9 cellular contexts compared by ENCODE assay signal in the genomic region with DNA sequence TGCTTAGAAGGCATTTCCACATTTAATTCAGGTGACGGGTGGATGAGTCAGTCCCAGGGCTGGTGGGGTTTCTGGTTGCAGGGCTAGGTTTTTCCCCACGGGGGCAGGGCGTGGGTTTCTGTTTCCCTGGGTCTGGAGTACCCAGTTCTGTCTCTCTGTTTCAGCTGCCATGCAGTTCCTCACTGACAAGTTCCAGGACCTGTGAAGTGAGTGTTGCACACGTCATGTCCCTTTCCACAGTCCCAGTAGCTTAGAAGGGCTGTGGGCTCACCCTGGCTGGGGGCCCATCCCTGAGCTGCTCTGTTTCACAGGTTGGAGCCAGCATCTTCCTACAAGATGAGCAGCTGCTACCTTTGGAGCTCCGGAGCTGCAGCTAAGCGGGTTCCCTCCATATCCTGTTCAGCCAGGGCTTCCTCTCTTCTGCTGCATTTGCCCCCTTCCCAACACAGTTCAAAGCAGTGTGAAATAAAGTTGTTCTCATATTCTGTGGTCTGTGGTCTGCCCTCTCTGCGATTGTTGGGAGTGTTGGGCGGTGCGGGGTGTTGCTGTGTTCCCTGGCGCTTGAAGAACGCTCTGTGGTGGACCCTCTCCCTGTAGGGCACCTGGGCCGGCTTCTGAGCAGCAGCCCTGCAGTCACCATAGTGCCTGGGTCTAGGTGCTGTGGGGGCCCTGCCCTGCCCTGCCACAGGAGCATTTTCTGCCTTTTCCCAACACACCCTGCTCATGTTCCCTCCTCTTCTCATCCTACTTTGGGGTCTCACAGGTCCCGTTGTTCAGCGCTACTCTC. TPM values are rescaled to one million over a fixed set of nuclear protein-coding genes. Genes with fewer than 3 reads are reported as not detected.
DNase-seq lines count a peak whose midpoint lies in the region; ATAC-seq and TF ChIP-seq lines count a peak whose summit lies in the region.
"Had no signal": no experiment of that assay in that cellular context is flagged by ENCODE, and none has a peak within 500 bp of the region (broad histone marks: within the 10 kb centered on the region; RNA-seq: fewer than 3 reads in every experiment).

No MANE protein-coding gene starts in this region.

- H3K27ac Mint-ChIP-seq in activated naive CD8-positive, alpha-beta T cell treated with anti-CD3 and anti-CD28 coated beads for 36 hours = peak overlapping the region; percentile 34

- H3K9me3 Mint-ChIP-seq in activated naive CD8-positive, alpha-beta T cell treated with anti-CD3 and anti-CD28 coated beads for 36 hours = no peaks in the 10 kb centered on the region

- H3K4me3 Mint-ChIP-seq in activated naive CD8-positive, alpha-beta T cell treated with anti-CD3 and anti-CD28 coated beads for 36 hours = no peak overlapping the region

- peaks cover 8% of the 10 kb centered on the region for H3K27me3 Mint-ChIP-seq in activated naive CD8-positive, alpha-beta T cell treated with anti-CD3 and anti-CD28 coated beads for 36 hours

- no peak for ATAC-seq in HG02981 (IDR thresholded peaks at IDR 0.05; ENCODE audit: unreplicated experiment)

- H3K36me3 Mint-ChIP-seq in activated naive CD8-positive, alpha-beta T cell treated with anti-CD3 and anti-CD28 coated beads for 36 hours = no peaks in the 10 kb centered on the region

- DNase-seq in GM12865 (ENCODE audit: low read depth) = peak; percentile 36
- DNase-seq in OCI-M1 (lab: John Stamatoyannopoulos, UW) = peak; percentile 4
- peak; percentile 62 for DNase-seq in activated naive CD8-positive, alpha-beta T cell treated with anti-CD3 and anti-CD28 coated beads for 36 hours
- DNase-seq in stimulated activated CD4-positive, alpha-beta T cell treated with anti-CD3 and anti-CD28 coated beads, Interleukin-2, amount 100 ng/mL, for 24 hours = peak; percentile 70 to 72
- DNase-seq in hypothalamus (lab: John Stamatoyannopoulos, UW) = no peak
- no peak for DNase-seq in medulla oblongata (ENCODE audit: extremely low spot score)
- no peak for DNase-seq in NCI-H1694 (lab: John Stamatoyannopoulos, UW)

- TF ChIP-seq CTCF in GM12865 (IDR thresholded peaks at IDR 0.05; ENCODE audit: insufficient read depth, low read depth, low read length, missing control alignments) = no peak

- peaks cover 20% of the 10 kb centered on the region for H3K4me1 Mint-ChIP-seq in activated naive CD8-positive, alpha-beta T cell treated with anti-CD3 and anti-CD28 coated beads for 36 hours

- no peak overlapping the region for H3K4me3 ChIP-seq in GM12865 (ENCODE audit: low read depth, low read length)

RNA-seq across cellular contexts. Expression of a gene that starts 46.8 kb away (rescaled TPM):
- total RNA-seq in activated naive CD8-positive, alpha-beta T cell treated with anti-CD3 and anti-CD28 coated beads for 36 hours = not detected
- total RNA-seq: renal cortical epithelial cell had no signal

RNA-seq across cellular contexts. Expression of a gene that starts 52.9 kb away (rescaled TPM):
- total RNA-seq in activated naive CD8-positive, alpha-beta T cell treated with anti-CD3 and anti-CD28 coated beads for 36 hours = 10 to 100 TPM; 58.5 to 58.6 TPM
- total RNA-seq: renal cortical epithelial cell had no signal

Comparison
In these comparisons a context has a peak if more than half of its experiments do, and no peak if none do; other contexts are left out.
1. DNase-seq: peak in GM12865 (single experiment), OCI-M1 (single experiment), activated naive CD8-positive, alpha-beta T cell treated with anti-CD3 and anti-CD28 coated beads for 36 hours (single experiment) and stimulated activated CD4-positive, alpha-beta T cell treated with anti-CD3 and anti-CD28 coated beads, Interleukin-2, amount 100 ng/mL, for 24 hours (2 of 2); none in hypothalamus (0 of 51), medulla oblongata (single experiment) and NCI-H1694 (single experiment).